8 cellular contexts compared by ENCODE assay signal in the genomic region with DNA sequence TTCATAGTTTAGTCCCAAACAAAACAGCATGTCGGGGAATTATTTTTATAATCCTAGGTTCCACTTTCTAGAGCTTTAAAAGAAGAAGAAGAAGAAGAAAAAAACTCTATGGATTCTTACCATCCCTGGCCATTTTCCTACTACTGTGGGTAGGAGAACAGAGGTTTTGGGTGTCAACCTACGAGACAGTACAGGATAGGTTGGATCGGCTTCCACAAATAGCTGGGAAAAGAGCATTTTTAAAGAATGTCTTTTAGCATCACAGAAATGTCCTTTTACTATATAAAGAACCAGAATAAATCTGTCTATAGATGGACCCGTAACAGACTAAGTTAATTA.
A peak's percentile ranks its signal among the peaks of the same experiment; 100 is the strongest.
DNase-seq lines count a peak whose midpoint lies in the region; ATAC-seq and TF ChIP-seq lines count a peak whose summit lies in the region.

No MANE protein-coding gene starts in this region.

- no peaks in the 10 kb centered on the region for H3K79me2 ChIP-seq in OCI-LY3 (ENCODE audit: low read length)

- H3K4me2 ChIP-seq in OCI-LY3 (ENCODE audit: low read length), result peak overlapping the region; percentile 59

- in situ Hi-C loops in gastrocnemius medialis (cut with MboI; ENCODE audit: low sequenced_read_pairs in 4 of 4), result loop anchor here in 2 of 4 donors (10.0 to 25.0 kb wide), 2 partner anchors 534 to 566 kb away; no protein-coding TSS in a partner anchor

- intact Hi-C loops in gastrocnemius medialis (cut with DNase I; ENCODE audit: low total_unique reads), result loop anchor here (10.0 kb wide), 1 partner anchor 546 kb away; no protein-coding TSS in a partner anchor

- peaks cover 37% of the 10 kb centered on the region for H3K4me1 ChIP-seq in CD8-positive, alpha-beta memory T cell (ENCODE audit: insufficient read depth, low read length)
- H3K4me1 ChIP-seq in OCI-LY3 (ENCODE audit: low read length) (peaks cover 14% of the 10 kb centered on the region), gastrocnemius medialis (peaks cover 36 to 38% of the 10 kb centered on the region in 2 donors)
- H3K4me1 ChIP-seq in effector memory CD4-positive, alpha-beta T cell (ENCODE audit: control insufficient read depth, insufficient read depth, low read length, poor library complexity, severe bottlenecking), result peaks cover 18% of the 10 kb centered on the region

- H3K27ac Mint-ChIP-seq in CD8-positive, alpha-beta memory T cell, result peak overlapping the region; percentile 68 to 96 (median 88)

- peak overlapping the region; percentile 79 for H2AFZ ChIP-seq in OCI-LY3 (ENCODE audit: low read depth, low read length)

- H3K4me1 Mint-ChIP-seq in CD8-positive, alpha-beta memory T cell, result peaks cover 52 to 84% (median 72%) of the 10 kb centered on the region in 3 donors

- H3K36me3 ChIP-seq in CD8-positive, alpha-beta memory T cell (ENCODE audit: insufficient read depth, low read length), result no peaks in the 10 kb centered on the region
- H3K36me3 ChIP-seq in OCI-LY3 (replicated peaks; ENCODE audit: low read depth, low read length) (no peaks in the 10 kb centered on the region), gastrocnemius medialis (no peaks in the 10 kb centered on the region)
- no peaks in the 10 kb centered on the region for H3K36me3 ChIP-seq in effector memory CD4-positive, alpha-beta T cell (ENCODE audit: control insufficient read depth, insufficient read depth, low read length)

- CTCF ChIA-PET in CD8-positive, alpha-beta memory T cell (lab: Charles Lee), result interaction anchor here (0.8 to 3.6 kb wide), 10 partner anchors 9 to 566 kb away, joined by 3 to 25 read pairs (median 4); partner anchors contain the start of gene RBMS1

- H3K9me3 ChIP-seq in CD8-positive, alpha-beta memory T cell (ENCODE audit: low read length), result no peaks in the 10 kb centered on the region
- H3K9me3 ChIP-seq in OCI-LY3 (ENCODE audit: insufficient read depth, low read length) (no peaks in the 10 kb centered on the region; the same call in 1 of the 2 replicates), gastrocnemius medialis (peaks cover 0 to 4% (median 0%) of the 10 kb centered on the region in 3 donors)
- H3K9me3 ChIP-seq in effector memory CD4-positive, alpha-beta T cell (ENCODE audit: control insufficient read depth, low read length), result no peaks in the 10 kb centered on the region

- no peaks in the 10 kb centered on the region for H3K27me3 ChIP-seq in CD8-positive, alpha-beta memory T cell (ENCODE audit: insufficient read depth, low read length, poor library complexity, severe bottlenecking)
- H3K27me3 ChIP-seq in OCI-LY3 (ENCODE audit: low read depth, low read length) (no peaks in the 10 kb centered on the region), gastrocnemius medialis (no peaks in the 10 kb centered on the region)
- H3K27me3 ChIP-seq in effector memory CD4-positive, alpha-beta T cell (replicated peaks; ENCODE audit: control insufficient read depth, insufficient read depth, low read length, poor library complexity, severe bottlenecking), result no peaks in the 10 kb centered on the region

- ATAC-seq in gastrocnemius medialis, result no peak
- ATAC-seq in GM18519 (IDR thresholded peaks at IDR 0.05; ENCODE audit: low FRiP score, unreplicated experiment), result no peak

- peak overlapping the region; percentile 49 to 85 (median 79) for H3K4me3 Mint-ChIP-seq in CD8-positive, alpha-beta memory T cell

- H3K27ac ChIP-seq in CD8-positive, alpha-beta memory T cell (ENCODE audit: low read depth, low read length), result no peak overlapping the region
- H3K27ac ChIP-seq in OCI-LY3 (ENCODE audit: low read length) (no peak overlapping the region), gastrocnemius medialis (peak overlapping the region; percentile 4 to 63 (median 49))
- H3K27ac ChIP-seq in effector memory CD4-positive, alpha-beta T cell (ENCODE audit: insufficient read depth, low read length, poor library complexity, severe bottlenecking), result peak overlapping the region; percentile 63

- H3K9me3 Mint-ChIP-seq in CD8-positive, alpha-beta memory T cell, result peaks cover 0 to 13% (median 3%) of the 10 kb centered on the region in 5 donors

- H3K9ac ChIP-seq in OCI-LY3 (ENCODE audit: low read length), result no peak overlapping the region

- POLR2A ChIA-PET in CD8-positive, alpha-beta memory T cell (lab: Charles Lee), result interaction anchor here (0.9 to 3.5 kb wide), 6 partner anchors 17 to 64 kb away, joined by 3 to 20 read pairs (median 6); no protein-coding TSS in a partner anchor

- H3K27me3 Mint-ChIP-seq in CD8-positive, alpha-beta memory T cell, result no peaks in the 10 kb centered on the region

- DNase-seq in CD8-positive, alpha-beta memory T cell, result no peak
- no peak for DNase-seq in effector memory CD4-positive, alpha-beta T cell
- no peak for DNase-seq in gastrocnemius medialis
- DNase-seq in DMS153 (lab: John Stamatoyannopoulos, UW), result no peak
- DNase-seq in NK-92 treated with Interleukin-12 subunit alpha and Interleukin-12 subunit beta, amount 100 ng/mL, for 24 hours (lab: John Stamatoyannopoulos, UW), result no peak
- DNase-seq in NCI-H526 treated with DMSO at 0.1 percent for 48 hours (lab: John Stamatoyannopoulos, UW), result no peak

- H3K36me3 Mint-ChIP-seq in CD8-positive, alpha-beta memory T cell, result peaks cover under 1 to 10% (median 5%) of the 10 kb centered on the region in 3 donors

- no peak for TF ChIP-seq POLR2A in gastrocnemius medialis (IDR thresholded peaks at IDR 0.05)

- no peaks in the 10 kb centered on the region for H4K20me1 ChIP-seq in OCI-LY3 (ENCODE audit: insufficient read depth, low read length)

- peak overlapping the region; percentile 38 for H3K4me3 ChIP-seq in CD8-positive, alpha-beta memory T cell (ENCODE audit: low read length)
- H3K4me3 ChIP-seq in OCI-LY3 (ENCODE audit: low read length) (peak overlapping the region; percentile 54), gastrocnemius medialis (peak overlapping the region; percentile 11 to 33 (median 24))
- no peak overlapping the region for H3K4me3 ChIP-seq in effector memory CD4-positive, alpha-beta T cell (ENCODE audit: insufficient read depth, low read depth, low read length, poor library complexity, severe bottlenecking)

- no peak for TF ChIP-seq CTCF in OCI-LY3 (IDR thresholded peaks at IDR 0.05; ENCODE audit: low read depth, low read length)
- TF ChIP-seq CTCF in gastrocnemius medialis (IDR thresholded peaks at IDR 0.05 in 4 of 5, conservative IDR thresholded peaks at IDR 0.05 in 1 of 5), result no peak

Comparison
In these comparisons a context has a peak if more than half of its experiments do, and no peak if none do; other contexts are left out.
1. H3K27ac ChIP-seq: peak in effector memory CD4-positive, alpha-beta T cell (single experiment) and gastrocnemius medialis (4 of 4); none in CD8-positive, alpha-beta memory T cell (single experiment) and OCI-LY3 (single experiment).